In genomic region chr5:73214921-73215490, GRCh38 we compare ENCODE assay signal across 14 cellular contexts. TPM values are rescaled to one million over a fixed set of nuclear protein-coding genes. Genes with fewer than 3 reads are reported as not detected.
DNase-seq lines count a peak whose midpoint lies in the region; ATAC-seq and TF ChIP-seq lines count a peak whose summit lies in the region.
"Had no signal": no experiment of that assay in that cellular context is flagged by ENCODE, and none has a peak within 500 bp of the region (broad histone marks: within the 10 kb centered on the region; RNA-seq: fewer than 3 reads in every experiment).

No MANE protein-coding gene starts in this region.

- H3K4me1 ChIP-seq in HUES48 (ENCODE audit: control insufficient read depth, insufficient read depth, low read length) (peaks cover 23% of the 10 kb centered on the region), PC-9 (replicated peaks; ENCODE audit: insufficient read depth) (0 out of 2 replicates have a peak, but pooled peaks cover 4% of the 10 kb centered on the region), mesenchymal stem cell (ENCODE audit: control insufficient read depth, insufficient read depth, low read depth, low read length) (peaks cover 27% of the 10 kb centered on the region)

- H3F3A ChIP-seq in PC-9 (ENCODE audit: insufficient read depth, low read depth): peaks cover 8% of the 10 kb centered on the region; the same call in 1 of the 2 replicates

- no peaks in the 10 kb centered on the region for H3K36me3 ChIP-seq in HUES48 (ENCODE audit: control insufficient read depth, insufficient read depth, low read length)
- H3K36me3 ChIP-seq in PC-9 (ENCODE audit: low read depth): no peaks in the 10 kb centered on the region
- no peaks in the 10 kb centered on the region for H3K36me3 ChIP-seq in mesenchymal stem cell (ENCODE audit: control insufficient read depth in 1 of 2, insufficient read depth in 2 of 2, low read depth in 1 of 2, low read length in 2 of 2)
- H3K36me3 ChIP-seq: thyroid gland had no signal

- no peaks in the 10 kb centered on the region for H4K20me1 ChIP-seq in PC-9 (ENCODE audit: insufficient read depth)

- H3K9ac ChIP-seq in HUES48 (ENCODE audit: low read depth, low read length) (no peak overlapping the region), mesenchymal stem cell (ENCODE audit: low read length) (peak overlapping the region; percentile 58)

- ATAC-seq in HG02973 (IDR thresholded peaks at IDR 0.05; ENCODE audit: unreplicated experiment): no peak

- no peak overlapping the region for H2BK15ac ChIP-seq in mesenchymal stem cell (ENCODE audit: low read depth, poor library complexity, severe bottlenecking)

- H2BK5ac ChIP-seq in mesenchymal stem cell (ENCODE audit: low read depth, low read length, poor library complexity, severe bottlenecking): no peak overlapping the region

- H3K4ac ChIP-seq in mesenchymal stem cell (ENCODE audit: low read depth in 1 of 2, low read length in 2 of 2): no peak overlapping the region

- H2AK5ac ChIP-seq in mesenchymal stem cell (ENCODE audit: low read length, severe bottlenecking): peak overlapping the region; percentile 53

- H3K18ac ChIP-seq in mesenchymal stem cell (ENCODE audit: low read depth in 1 of 2, low read length in 2 of 2): no peak overlapping the region

- WGBS in mesenchymal stem cell: 7% methylated on average over 2 of the region's 8 CpGs

- peak overlapping the region; percentile 65 for H3K4me3 ChIP-seq in HUES48 (ENCODE audit: low read depth, low read length)
- H3K4me3 ChIP-seq in PC-9: peak overlapping the region; percentile 79
- peak overlapping the region in 1 of 2 experiments; percentile 74 for H3K4me3 ChIP-seq in mesenchymal stem cell (ENCODE audit: insufficient read depth in 1 of 2, low read depth in 1 of 2, low read length in 2 of 2)

- POLR2A ChIA-PET in PC-9 (lab: Charles Lee; ENCODE audit: unreplicated experiment): interaction anchor here (0.7 kb wide), 1 partner anchor 573 kb away, joined by 5 read pairs; no protein-coding TSS in a partner anchor

- H3K23ac ChIP-seq in mesenchymal stem cell (ENCODE audit: low read length in 2 of 2): no peak overlapping the region

- H3K79me2 ChIP-seq in PC-9 (ENCODE audit: low read depth): no peaks in the 10 kb centered on the region

- no peak overlapping the region for H3K27ac ChIP-seq in HUES48 (ENCODE audit: low read depth, low read length)
- H3K27ac ChIP-seq in PC-9: no peak overlapping the region
- peak overlapping the region; percentile 28 for H3K27ac ChIP-seq in mesenchymal stem cell (ENCODE audit: low read length, poor library complexity, severe bottlenecking)
- H3K27ac ChIP-seq: thyroid gland had no signal

- H4K91ac ChIP-seq in mesenchymal stem cell (ENCODE audit: low read length): no peak overlapping the region

- TF ChIP-seq CTCF in PC-9 (conservative IDR thresholded peaks at IDR 0.05): no peak

- no peak overlapping the region for H2BK12ac ChIP-seq in mesenchymal stem cell (ENCODE audit: low read length in 2 of 2)

- H4K8ac ChIP-seq in mesenchymal stem cell (ENCODE audit: low read length): no peak overlapping the region

- H3K9me3 ChIP-seq in HUES48 (ENCODE audit: control insufficient read depth, insufficient read depth, low read length) (no peaks in the 10 kb centered on the region), PC-9 (ENCODE audit: insufficient read depth, low read depth) (no peaks in the 10 kb centered on the region), mesenchymal stem cell (ENCODE audit: control insufficient read depth, low read length) (no peaks in the 10 kb centered on the region)
- H3K9me3 ChIP-seq: thyroid gland had no signal

- peaks cover 5% of the 10 kb centered on the region for H3K79me1 ChIP-seq in mesenchymal stem cell (replicated peaks; ENCODE audit: low read length, poor library complexity, severe bottlenecking)

- H3K9me2 ChIP-seq in PC-9 (ENCODE audit: insufficient read depth): no peaks in the 10 kb centered on the region

- DNase-seq in COLO668 (lab: John Stamatoyannopoulos, UW; ENCODE audit: unreplicated experiment) (peak; percentile 32), PC-9 (no peak), mesenchymal stem cell (no peak), C1 segment of cervical spinal cord (lab: John Stamatoyannopoulos, UW) (no peak), OCI-M2 (lab: John Stamatoyannopoulos, UW; ENCODE audit: unreplicated experiment) (no peak)
- DNase-seq in stimulated activated CD4-positive, alpha-beta T cell treated with anti-CD3 and anti-CD28 coated beads, Interleukin-2, amount 100 ng/mL, for 48 hours: no peak
- DNase-seq: activated naive CD4-positive, alpha-beta T cell treated with Interleukin-2 at 50 U/mL for 16 hours; NCI-H1694 treated with DMSO at 0.1 percent for 48 hours; SIG-M5 had no signal

- CTCF ChIA-PET in PC-9 (lab: Charles Lee): interaction anchor here (0.6 to 2.0 kb wide), 7 partner anchors 13 to 236 kb away, joined by 3 to 19 read pairs (median 3); no protein-coding TSS in a partner anchor

- H3K27me3 ChIP-seq in HUES48 (ENCODE audit: control insufficient read depth, insufficient read depth, low read length) (peaks cover 62% of the 10 kb centered on the region), PC-9 (ENCODE audit: insufficient read depth, low read depth) (no peaks in the 10 kb centered on the region), mesenchymal stem cell (ENCODE audit: control insufficient read depth in 1 of 2, insufficient read depth in 1 of 2, low read length in 2 of 2) (peaks cover 0 to 58% of the 10 kb centered on the region in 2 experiments)

- H3K4me2 ChIP-seq in PC-9: peak overlapping the region; percentile 96
- no peak overlapping the region for H3K4me2 ChIP-seq in mesenchymal stem cell (ENCODE audit: low read length, poor library complexity, severe bottlenecking)

- H2AFZ ChIP-seq in PC-9: peak overlapping the region; percentile 83
- H2AFZ ChIP-seq in mesenchymal stem cell (ENCODE audit: low read depth, low read length): no peak overlapping the region

- no peak overlapping the region for H2BK120ac ChIP-seq in mesenchymal stem cell (ENCODE audit: low read depth, low read length)

- no TSS peak for BruUV-seq in PC-9 (replicated peaks; lab: Mats Ljungman, UMichigan)

- intact Hi-C loops in PC-9 (cut with micrococcal nuclease; ENCODE audit: unreplicated experiment): loop anchor here (5.0 kb wide), 2 partner anchors 157 to 282 kb away; partner anchors contain the start of gene BTF3

- H3K14ac ChIP-seq in mesenchymal stem cell (ENCODE audit: low read length in 2 of 2): no peak overlapping the region

RNA-seq across cellular contexts. Expression of gene TMEM174, which starts 42.0 kb away (rescaled TPM):
- total RNA-seq in PC-9 (2021): not detected in 2 replicates
- polyA plus RNA-seq in mesenchymal stem cell (2013, experiment 1 of 2): not detected
- not detected for polyA plus RNA-seq in mesenchymal stem cell (2013, experiment 2 of 2)
- total RNA-seq: cerebellum, lower leg skin had no signal
